ENCODE assay signal across 8 cellular contexts in genomic region chr11:86068138-86068861, GRCh38. TPM values are rescaled to one million over a fixed set of nuclear protein-coding genes. Genes with fewer than 3 reads are reported as not detected.
A peak's percentile ranks its signal among the peaks of the same experiment; 100 is the strongest.
DNase-seq lines count a peak whose midpoint lies in the region; ATAC-seq and TF ChIP-seq lines count a peak whose summit lies in the region.

No MANE protein-coding gene starts in this region.

- H3K27me3 Mint-ChIP-seq in neural progenitor cell (ENCODE audit: insufficient read depth, low read depth), result peaks cover 5% of the 10 kb centered on the region

- no peaks in the 10 kb centered on the region for H3K9me3 Mint-ChIP-seq in neural progenitor cell

- H3K36me3 Mint-ChIP-seq in neural progenitor cell, result peaks cover 5% of the 10 kb centered on the region

- H3K9me3 ChIP-seq in neural progenitor cell (ENCODE audit: low read depth), result no peaks in the 10 kb centered on the region
- no peaks in the 10 kb centered on the region for H3K9me3 ChIP-seq in upper lobe of right lung

- H3K4me1 ChIP-seq in neural progenitor cell, result peaks cover 23% of the 10 kb centered on the region
- peaks cover 34% of the 10 kb centered on the region for H3K4me1 ChIP-seq in upper lobe of right lung

- H3K27ac ChIP-seq in neural progenitor cell, result peak overlapping the region; percentile 93
- H3K27ac ChIP-seq in upper lobe of right lung, result peak overlapping the region; percentile 96

- H3K79me2 ChIP-seq in neural progenitor cell (ENCODE audit: low read depth), result peaks cover 54% of the 10 kb centered on the region

- ATAC-seq in HG02938 (IDR thresholded peaks at IDR 0.05; ENCODE audit: unreplicated experiment) (peak; percentile 14), upper lobe of right lung (peak; percentile 2)

- intact Hi-C loops in upper lobe of right lung (cut with DNase I), result no loop called here

- H3K36me3 ChIP-seq in neural progenitor cell (no peaks in the 10 kb centered on the region), upper lobe of right lung (no peaks in the 10 kb centered on the region)

- peaks cover 21% of the 10 kb centered on the region for H3F3A ChIP-seq in neural progenitor cell (ENCODE audit: low read depth)

- peaks cover 47% of the 10 kb centered on the region for H4K20me1 ChIP-seq in neural progenitor cell (ENCODE audit: low read depth)

- peak overlapping the region; percentile 53 for H2AFZ ChIP-seq in neural progenitor cell (replicated peaks)

- H3K4me3 ChIP-seq in foreskin fibroblast (ENCODE audit: low read depth in 1 of 2, low read length in 2 of 2), result peak overlapping the region; percentile 68 to 81
- H3K4me3 ChIP-seq in neural progenitor cell, result peak overlapping the region; percentile 88
- H3K4me3 ChIP-seq in upper lobe of right lung, result peak overlapping the region; percentile 88

- H3K4me1 Mint-ChIP-seq in neural progenitor cell, result peaks cover 28% of the 10 kb centered on the region

- TF ChIP-seq CTCF in foreskin fibroblast (IDR thresholded peaks at IDR 0.05; ENCODE audit: low read depth, low read length), result no peak
- no peak for TF ChIP-seq CTCF in neural progenitor cell (IDR thresholded peaks at IDR 0.05)
- TF ChIP-seq CTCF in upper lobe of right lung (IDR thresholded peaks at IDR 0.05), result no peak

- H3K27me3 ChIP-seq in neural progenitor cell (no peaks in the 10 kb centered on the region), upper lobe of right lung (no peaks in the 10 kb centered on the region)

- H3K27ac Mint-ChIP-seq in neural progenitor cell, result peak overlapping the region; percentile 91

- DNase-seq in activated CD4-positive, CD25-positive, alpha-beta regulatory T cell treated with anti-CD3 and anti-CD28 coated beads, Interleukin-2, amount 50 U/mL, for 16 hours (ENCODE audit: low read depth, low spot score), result peak; percentile 16
- no peak for DNase-seq in activated CD4-positive, CD25-positive, alpha-beta regulatory T cell treated with anti-CD3 and anti-CD28 coated beads, Interleukin-2, amount 50 U/mL, for 72 hours
- DNase-seq in NCI-H748 treated with DMSO at 0.1 percent for 48 hours (lab: John Stamatoyannopoulos, UW) (peak; percentile 6), foreskin fibroblast (peak in 1 of 2 donors; percentile 38), neural progenitor cell (ENCODE audit: low spot score) (peak; percentile 65), upper lobe of right lung (peak; percentile 74)
- peak; percentile 29 for DNase-seq in activated T-helper 9 cell treated with anti-CD3 and anti-CD28 coated beads, Interleukin-2, amount 50 U/mL, for 16 hours (ENCODE audit: low read depth)

- peak overlapping the region; percentile 100 for H3K4me3 Mint-ChIP-seq in neural progenitor cell

- peak overlapping the region; percentile 76 for H3K9ac ChIP-seq in neural progenitor cell

- peak overlapping the region; percentile 91 for H3K4me2 ChIP-seq in neural progenitor cell

RNA-seq across cellular contexts. Expression of gene PICALM, which starts 0.6 kb away (rescaled TPM):
- total RNA-seq in neural progenitor cell (ENCODE audit: low replicate concordance) (119 and 204 TPM in 2 replicates), upper lobe of right lung (193 TPM)
